28 cellular contexts compared by ENCODE assay signal in the genomic region with DNA sequence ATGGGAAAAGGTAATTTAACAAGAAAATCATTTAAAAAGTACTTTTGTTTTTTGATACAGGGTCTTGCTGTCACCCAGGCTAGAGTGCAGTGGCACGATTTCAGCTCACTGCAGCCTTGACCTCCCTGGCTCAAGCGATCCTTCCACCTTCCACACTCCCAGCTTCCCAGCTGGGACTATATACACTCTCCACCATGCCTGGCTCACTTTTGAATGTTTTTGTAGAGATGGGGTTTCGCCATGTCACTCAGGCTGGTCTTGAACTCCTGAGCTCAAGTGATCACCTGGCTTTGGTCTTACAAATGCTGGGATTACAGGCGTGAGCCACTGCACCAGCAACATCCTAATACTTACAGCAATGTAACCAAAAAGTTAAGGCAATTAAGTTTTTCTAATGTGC. TPM values are rescaled to one million over a fixed set of nuclear protein-coding genes. Genes with fewer than 3 reads are reported as not detected.
DNase-seq lines count a peak whose midpoint lies in the region; ATAC-seq, FAIRE-seq and TF ChIP-seq lines count a peak whose summit lies in the region.
"Had no signal": no experiment of that assay in that cellular context is flagged by ENCODE, and none has a peak within 500 bp of the region (broad histone marks: within the 10 kb centered on the region; RNA-seq: fewer than 3 reads in every experiment).

No MANE protein-coding gene starts in this region.

- H3K9me3 Mint-ChIP-seq in activated naive CD4-positive, alpha-beta T cell treated with anti-CD3 and anti-CD28 coated beads, Interleukin-2, amount 50 U/mL, for 24 hours: no peaks in the 10 kb centered on the region
- H3K9me3 Mint-ChIP-seq in HFFc6: no peaks in the 10 kb centered on the region
- H3K9me3 Mint-ChIP-seq: activated T-helper 2 cell treated with anti-CD3 and anti-CD28 coated beads, Interferon-gamma antibody, Interleukin-2, Interleukin-4, amounts not matched to agents 10 μg/mL and 5 μg/mL and 100 μg/mL, durations not matched to agents 14 hours and 24 hours and 36 hours; CD4-positive, CD25-positive, alpha-beta regulatory T cell; nephron had no signal

- no peak overlapping the region for H2BK5ac ChIP-seq in trophoblast cell (ENCODE audit: low read depth, low read length, poor library complexity)

- no peak overlapping the region for H2BK120ac ChIP-seq in trophoblast cell (ENCODE audit: insufficient read depth, low read length, poor library complexity)

- H3K4me3 Mint-ChIP-seq in activated naive CD4-positive, alpha-beta T cell treated with anti-CD3 and anti-CD28 coated beads, Interleukin-2, amount 50 U/mL, for 24 hours: no peak overlapping the region
- no peak overlapping the region for H3K4me3 Mint-ChIP-seq in HFFc6

- CTCF ChIA-PET in GM12878 (lab: Yijun Ruan, JAX): interaction anchor here (1.0 to 1.6 kb wide), 2 partner anchors 30 to 124 kb away, joined by 3 to 4 read pairs; no protein-coding TSS in a partner anchor

- no peak overlapping the region for H2AFZ ChIP-seq in GM12878 (ENCODE audit: control insufficient read depth, low read depth, low read length)
- H2AFZ ChIP-seq in trophoblast cell (ENCODE audit: insufficient read depth, low read length, poor library complexity): no peak overlapping the region

- H3K9me3 ChIP-seq in GM12878 (replicated peaks; ENCODE audit: control insufficient read depth, insufficient read depth, low read length): no peaks in the 10 kb centered on the region
- H3K9me3 ChIP-seq in trophoblast cell (ENCODE audit: insufficient read depth, low read depth, low read length): no peaks in the 10 kb centered on the region
- H3K9me3 ChIP-seq in prostate gland: no peaks in the 10 kb centered on the region
- H3K9me3 ChIP-seq: adrenal gland, gastrocnemius medialis, left ventricle myocardium inferior, pancreas had no signal

- peaks cover 7% of the 10 kb centered on the region for H3K79me1 ChIP-seq in trophoblast cell (ENCODE audit: low read length)

- peaks cover 26% of the 10 kb centered on the region for H3K36me3 Mint-ChIP-seq in activated naive CD4-positive, alpha-beta T cell treated with anti-CD3 and anti-CD28 coated beads, Interleukin-2, amount 50 U/mL, for 24 hours
- peaks cover 35% of the 10 kb centered on the region for H3K36me3 Mint-ChIP-seq in HFFc6 (ENCODE audit: low read depth)

- H3K27ac ChIP-seq in GM12878 (ENCODE audit: control insufficient read depth, insufficient read depth) (no peak overlapping the region), trophoblast cell (ENCODE audit: low read depth, low read length) (no peak overlapping the region), prostate gland (no peak overlapping the region)
- H3K27ac ChIP-seq: adrenal gland, coronary artery, gastrocnemius medialis, left ventricle myocardium inferior, pancreas had no signal

- no peak overlapping the region for H3K18ac ChIP-seq in trophoblast cell (ENCODE audit: low read length)

- H3K4me3 ChIP-seq in GM12878 (no peak overlapping the region), trophoblast cell (ENCODE audit: low read depth, low read length) (no peak overlapping the region), prostate gland (no peak overlapping the region)
- H3K4me3 ChIP-seq: adrenal gland, coronary artery, gastrocnemius medialis, left ventricle myocardium inferior, pancreas had no signal

- H3K79me2 ChIP-seq in GM12878 (ENCODE audit: control insufficient read depth, insufficient read depth, low read length) (peaks cover 50% of the 10 kb centered on the region), trophoblast cell (ENCODE audit: control insufficient read depth, insufficient read depth, low read length, poor library complexity) (peaks cover 12% of the 10 kb centered on the region)

- no peak for ATAC-seq in GM12878
- ATAC-seq: gastrocnemius medialis, pancreas, right cardiac atrium, SK-N-SH treated with all-trans-retinoic acid at 6 μM for 48 hours had no signal

- no peaks in the 10 kb centered on the region for H3K27me3 ChIP-seq in GM12878 (replicated peaks in 1 of 2; ENCODE audit: control insufficient read depth in 2 of 2, insufficient read depth in 2 of 2, low read length in 1 of 2)
- no peaks in the 10 kb centered on the region for H3K27me3 ChIP-seq in trophoblast cell (ENCODE audit: insufficient read depth, low read length)
- H3K27me3 ChIP-seq in prostate gland (replicated peaks; ENCODE audit: insufficient read depth): no peaks in the 10 kb centered on the region
- H3K27me3 ChIP-seq: adrenal gland, gastrocnemius medialis, pancreas had no signal

- DNase-seq in activated naive CD4-positive, alpha-beta T cell treated with Interleukin-2 at 50 U/mL for 16 hours: no peak
- DNase-seq in HFFc6 (no peak), GM12878 (ENCODE audit: low read depth, low spot score) (no peak), trophoblast cell (no peak), hippocampal formation (lab: John Stamatoyannopoulos, UW) (no peak), prostate gland (ENCODE audit: low spot score) (no peak)
- DNase-seq: adrenal gland; CD4-positive, CD25-positive, alpha-beta regulatory T cell; DMS 273 treated with DMSO at 0.1 percent for 48 hours; gastrocnemius medialis; IMR-90; left ventricle myocardium inferior; midbrain; NCI-H1105; NCI-H2029; NCI-H526 treated with DMSO at 0.1 percent for 48 hours; pancreas; right cardiac atrium; RPMI8226; stimulated activated CD4-positive, alpha-beta T cell treated with anti-CD3 and anti-CD28 coated beads, Interleukin-12 subunit alpha, Interleukin-12 subunit beta, amount 100 ng/mL, for 4 hours; stimulated activated CD4-positive, alpha-beta T cell treated with anti-CD3 and anti-CD28 coated beads, Interleukin-4, amount 100 ng/mL, for 24 hours; stimulated activated naive CD4-positive, alpha-beta T cell had no signal

- POLR2A ChIA-PET in GM12878 (lab: Charles Lee): no interaction called here

- no peak overlapping the region for H2BK12ac ChIP-seq in trophoblast cell (ENCODE audit: low read length)

- 93% methylated on average over 4 of the region's 4 CpGs for WGBS in GM12878 (ENCODE audit: insufficient coverage, insufficient replicate concordance, low lambda C conversion rate, missing lambda C conversion rate)
- WGBS in trophoblast cell (ENCODE audit: extremely low coverage, insufficient coverage, insufficient read length): no CpG with 5 or more reads among the region's 4 CpGs
- 89% methylated on average over 4 of the region's 4 CpGs for WGBS in prostate gland

- H3K9ac ChIP-seq in GM12878 (ENCODE audit: control insufficient read depth, insufficient read depth, low read length) (no peak overlapping the region), trophoblast cell (ENCODE audit: low read length) (no peak overlapping the region)

- no peak for TF ChIP-seq RAD21 in GM12878 (IDR thresholded peaks at IDR 0.05; ENCODE audit: insufficient read depth, low read depth, low read length)

- no peak for TF ChIP-seq POLR2A in GM12878 (IDR thresholded peaks at IDR 0.05; ENCODE audit: low read depth, low read length)
- TF ChIP-seq POLR2A in prostate gland (IDR thresholded peaks at IDR 0.05): no peak

- H3K27me3 Mint-ChIP-seq in activated naive CD4-positive, alpha-beta T cell treated with anti-CD3 and anti-CD28 coated beads, Interleukin-2, amount 50 U/mL, for 24 hours: no peaks in the 10 kb centered on the region
- peaks cover 6% of the 10 kb centered on the region for H3K27me3 Mint-ChIP-seq in HFFc6 (ENCODE audit: insufficient read depth)

- peaks cover 3% of the 10 kb centered on the region; the same call in 1 of the 2 replicates for H3K4me1 ChIP-seq in GM12878 (ENCODE audit: control insufficient read depth, insufficient read depth, low read length)
- H3K4me1 ChIP-seq in trophoblast cell (ENCODE audit: control insufficient read depth in 1 of 2, insufficient read depth in 2 of 2, low read length in 2 of 2): peaks cover 0 to 10% of the 10 kb centered on the region in 2 experiments
- peaks cover 13% of the 10 kb centered on the region for H3K4me1 ChIP-seq in prostate gland (replicated peaks)

- intact Hi-C loops in GM12878 (cut with micrococcal nuclease; ENCODE audit: unreplicated experiment) (no loop called here), prostate gland (cut with DNase I) (loop anchor here (10.0 kb wide), 1 partner anchor 166 kb away; a partner anchor contains a TSS)

- H3K23ac ChIP-seq in trophoblast cell (ENCODE audit: low read length): no peak overlapping the region

- H4K91ac ChIP-seq in trophoblast cell (ENCODE audit: low read depth, low read length): no peak overlapping the region

- no peaks in the 10 kb centered on the region; the same call in 1 of the 2 replicates for H4K20me1 ChIP-seq in GM12878 (ENCODE audit: control insufficient read depth, insufficient read depth)

- SMC1A ChIA-PET in GM12878 (lab: Charles Lee; ENCODE audit: uncharacterized antibody, unreplicated experiment): interaction anchor here (0.6 to 1.1 kb wide), 3 partner anchors 82 to 529 kb away, joined by 3 read pairs; no protein-coding TSS in a partner anchor

- peaks cover 33% of the 10 kb centered on the region for H3K4me1 Mint-ChIP-seq in activated naive CD4-positive, alpha-beta T cell treated with anti-CD3 and anti-CD28 coated beads, Interleukin-2, amount 50 U/mL, for 24 hours
- H3K4me1 Mint-ChIP-seq in HFFc6 (ENCODE audit: low read depth): peaks cover 33% of the 10 kb centered on the region

- no peak for FAIRE-seq in GM12878 (lab: Jason Lieb, UNC)
- FAIRE-seq: GM19239, pancreas had no signal

- TF ChIP-seq CTCF in HFFc6 (IDR thresholded peaks at IDR 0.05) (no peak), GM12878 (IDR thresholded peaks at IDR 0.05 in 2 of 3, conservative IDR thresholded peaks at IDR 0.05 in 1 of 3; ENCODE audit: control insufficient read depth in 2 of 3, extremely low read depth in 1 of 3, insufficient read depth in 1 of 3, low read depth in 3 of 3, low read length in 3 of 3) (no peak), prostate gland (IDR thresholded peaks at IDR 0.05) (no peak)

- in situ Hi-C loops in GM12878 (cut with MboI): no loop called here

- peak overlapping the region; percentile 41 for H3K27ac Mint-ChIP-seq in activated naive CD4-positive, alpha-beta T cell treated with anti-CD3 and anti-CD28 coated beads, Interleukin-2, amount 50 U/mL, for 24 hours
- peak overlapping the region; percentile 57 for H3K27ac Mint-ChIP-seq in HFFc6

- no TSS peak for BruUV-seq in GM12878 (replicated peaks; lab: Mats Ljungman, UMichigan)

- peak overlapping the region; percentile 72 for H4K12ac ChIP-seq in trophoblast cell (ENCODE audit: low read depth, low read length)

- H3K4me2 ChIP-seq in GM12878 (ENCODE audit: control insufficient read depth, insufficient read depth) (no peak overlapping the region), trophoblast cell (ENCODE audit: low read length) (no peak overlapping the region)

- no peak overlapping the region for H3K14ac ChIP-seq in trophoblast cell (ENCODE audit: low read length)

- H3K36me3 ChIP-seq in GM12878 (ENCODE audit: control insufficient read depth in 2 of 2, insufficient read depth in 2 of 2, low read length in 1 of 2) (peaks cover 8 to 31% of the 10 kb centered on the region in 2 experiments), trophoblast cell (ENCODE audit: control insufficient read depth in 1 of 2, insufficient read depth in 2 of 2, low read length in 2 of 2) (peaks cover 28 to 32% of the 10 kb centered on the region in 2 experiments), prostate gland (peaks cover 0 to 20% of the 10 kb centered on the region in 2 donors)

- no peak overlapping the region for H3K4ac ChIP-seq in trophoblast cell (ENCODE audit: low read depth, low read length)

- no peak for TF ChIP-seq EP300 in GM12878 (IDR thresholded peaks at IDR 0.05; ENCODE audit: borderline replicate concordance in 1 of 2, control insufficient read depth in 1 of 2, low read depth in 2 of 2, low read length in 2 of 2)

- H2AK5ac ChIP-seq in trophoblast cell (ENCODE audit: low read length): no peak overlapping the region

- RAD21 ChIA-PET in GM12878 (lab: Charles Lee; ENCODE audit: unreplicated experiment): no interaction called here

- no peak overlapping the region for H4K8ac ChIP-seq in trophoblast cell (ENCODE audit: low read depth, low read length)

RNA-seq across cellular contexts. Expression of a gene that starts 3.5 kb away (rescaled TPM):
- total RNA-seq in HFFc6 (2021; fragmentation: NEBNext Ultra II Directional; extraction: Animal tissue kit (Norgen Biotek cat#: 25700)): 10 to 100 TPM; 13.0 to 16.3 (median 15.5) TPM
- 64.9 and 66.7 TPM in 2 replicates for total RNA-seq in GM12878 (2013; cell fraction: nucleolus; rRNA removed)
- total RNA-seq in GM12878 (2014; rRNA removed): 23.8 and 28.4 TPM in 2 replicates
- 25.7 and 26.4 TPM in 2 replicates for total RNA-seq in GM12878 (2014; rRNA removed; fragmentation: Illumina TruSeq; extraction: Trizol)
- total RNA-seq in GM12878 (2021): 19.2 and 19.7 TPM in 2 replicates
- polyA plus RNA-seq in GM12878 (2011; ENCODE audit: low read depth): 5.4 TPM
- 21.4 and 31.9 TPM in 2 replicates for polyA plus RNA-seq in GM12878 (2011; rRNA removed)
- 6.4 and 7.6 TPM in 2 replicates for polyA plus RNA-seq in GM12878 (2011; cell fraction: cytosol; rRNA removed)
- 16.2 and 20.1 TPM in 2 replicates for polyA plus RNA-seq in GM12878 (2011; cell fraction: nucleus; rRNA removed)
- polyA plus RNA-seq in GM12878 (2012): 8.6 and 11.0 TPM in 2 replicates
- polyA plus RNA-seq in GM12878 (2014; fragmentation: Illumina TruSeq; extraction: Trizol): 20.5 and 25.5 TPM in 2 replicates
- polyA plus RNA-seq in GM12878 (2014; fragmentation: Nextera tagmentation; extraction: Ambion mirVana): 1 to 10 TPM; 3.5 to 5.0 TPM
- 14.3 and 15.0 TPM in 2 replicates for polyA plus RNA-seq in GM12878 (2014; rRNA removed)
- 10 to 100 TPM; 14.6 to 16.3 TPM for polyA plus RNA-seq in GM12878 (2016; fragmentation: Nextera tagmentation; extraction: Ambion mirVana)
- 22.4 and 28.2 TPM in 2 replicates for polyA minus RNA-seq in GM12878 (2011; rRNA and poly(A)+ RNA removed)
- polyA minus RNA-seq in GM12878 (2011; cell fraction: cytosol; rRNA and poly(A)+ RNA removed): 15.4 and 15.6 TPM in 2 replicates
- polyA minus RNA-seq in GM12878 (2011; cell fraction: nucleus; rRNA and poly(A)+ RNA removed): 21.2 and 35.5 TPM in 2 replicates
- 9.8 and 10.0 TPM in 2 replicates for polyA plus RNA-seq in trophoblast cell (2013)
- 10 to 100 TPM; 20.5 to 21.2 TPM for total RNA-seq in prostate gland

RNA-seq across cellular contexts. Expression of a gene that starts 6.1 kb away (rescaled TPM):
- total RNA-seq in HFFc6 (2021; fragmentation: NEBNext Ultra II Directional; extraction: Animal tissue kit (Norgen Biotek cat#: 25700)): 1,000 to 10,000 TPM in 5 of 6 experiments, 100 to 1,000 TPM in 1; 995 to 1,172 (median 1,151) TPM
- total RNA-seq in GM12878 (2013; cell fraction: nucleolus; rRNA removed): 234 and 239 TPM in 2 replicates
- total RNA-seq in GM12878 (2014; rRNA removed) (2,238 and 2,984 TPM in 2 replicates), GM12878 (2014; rRNA removed; fragmentation: Illumina TruSeq; extraction: Trizol) (2,534 and 2,672 TPM in 2 replicates), GM12878 (2021) (1,732 and 1,820 TPM in 2 replicates), prostate gland (1,000 to 10,000 TPM in 1 of 2 donors, 100 to 1,000 TPM in 1; 839 to 1,589 TPM)
- 1,487 TPM for polyA plus RNA-seq in GM12878 (2011; ENCODE audit: low read depth)
- polyA plus RNA-seq in GM12878 (2011; rRNA removed) (2,067 and 2,200 TPM in 2 replicates), GM12878 (2014; fragmentation: Illumina TruSeq; extraction: Trizol) (2,624 and 3,096 TPM in 2 replicates), GM12878 (2014; fragmentation: Nextera tagmentation; extraction: Ambion mirVana) (1,000 to 10,000 TPM; 1,682 to 2,114 TPM), GM12878 (2014; rRNA removed) (4,115 and 6,051 TPM in 2 replicates), GM12878 (2016; fragmentation: Nextera tagmentation; extraction: Ambion mirVana) (100 to 1,000 TPM; 898 to 965 TPM)
- 988 and 1,251 TPM in 2 replicates for polyA plus RNA-seq in GM12878 (2011; cell fraction: cytosol; rRNA removed)
- polyA plus RNA-seq in GM12878 (2011; cell fraction: nucleus; rRNA removed): 683 and 939 TPM in 2 replicates
- polyA plus RNA-seq in GM12878 (2012): 2,416 and 3,110 TPM in 2 replicates
- polyA minus RNA-seq in GM12878 (2011; rRNA and poly(A)+ RNA removed): 372 and 616 TPM in 2 replicates
- 198 and 199 TPM in 2 replicates for polyA minus RNA-seq in GM12878 (2011; cell fraction: cytosol; rRNA and poly(A)+ RNA removed)
- 168 and 254 TPM in 2 replicates for polyA minus RNA-seq in GM12878 (2011; cell fraction: nucleus; rRNA and poly(A)+ RNA removed)
- polyA plus RNA-seq in trophoblast cell (2013): 2,116 and 2,232 TPM in 2 replicates

RNA-seq across cellular contexts. Expression of a gene that starts 43.9 kb away (rescaled TPM):
- 10 to 100 TPM; 10.6 to 17.4 (median 14.0) TPM for total RNA-seq in HFFc6 (2021; fragmentation: NEBNext Ultra II Directional; extraction: Animal tissue kit (Norgen Biotek cat#: 25700))
- 25.0 and 28.7 TPM in 2 replicates for total RNA-seq in GM12878 (2013; cell fraction: nucleolus; rRNA removed)
- total RNA-seq in GM12878 (2014; rRNA removed) (9.4 and 10.1 TPM in 2 replicates), GM12878 (2014; rRNA removed; fragmentation: Illumina TruSeq; extraction: Trizol) (13.7 and 14.0 TPM in 2 replicates), GM12878 (2021) (11.5 and 11.7 TPM in 2 replicates), prostate gland (10 to 100 TPM in 1 of 2 donors, 1 to 10 TPM in 1; 5.5 to 14.7 TPM)
- 2.3 TPM for polyA plus RNA-seq in GM12878 (2011; ENCODE audit: low read depth)
- polyA plus RNA-seq in GM12878 (2011; rRNA removed) (2.7 and 5.8 TPM in 2 replicates), GM12878 (2014; fragmentation: Illumina TruSeq; extraction: Trizol) (6.2 and 6.7 TPM in 2 replicates), GM12878 (2014; fragmentation: Nextera tagmentation; extraction: Ambion mirVana) (1 to 10 TPM; 1.9 to 4.3 TPM), GM12878 (2014; rRNA removed) (2.9 and 3.4 TPM in 2 replicates), GM12878 (2016; fragmentation: Nextera tagmentation; extraction: Ambion mirVana) (1 to 10 TPM; 5.4 to 6.5 TPM)
- polyA plus RNA-seq in GM12878 (2011; cell fraction: cytosol; rRNA removed): 1.4 and 2.1 TPM in 2 replicates
- polyA plus RNA-seq in GM12878 (2011; cell fraction: nucleus; rRNA removed): 2.2 and 5.1 TPM in 2 replicates
- polyA plus RNA-seq in GM12878 (2012): 2.9 and 3.1 TPM in 2 replicates
- polyA minus RNA-seq in GM12878 (2011; rRNA and poly(A)+ RNA removed): 6.4 and 10.5 TPM in 2 replicates
- polyA minus RNA-seq in GM12878 (2011; cell fraction: cytosol; rRNA and poly(A)+ RNA removed): 3.5 and 3.8 TPM in 2 replicates
- 4.2 and 4.8 TPM in 2 replicates for polyA minus RNA-seq in GM12878 (2011; cell fraction: nucleus; rRNA and poly(A)+ RNA removed)
- 3.1 and 3.4 TPM in 2 replicates for polyA plus RNA-seq in trophoblast cell (2013)
